1 cellular context compared by ENCODE assay signal in genomic region chr11:97087419-97087818, GRCh38.
TF ChIP-seq lines count a peak whose summit lies in the region.

No MANE protein-coding gene starts in this region.

TF ChIP-seq in GM12878, 131 proteins besides CTCF, POLR2A, EP300 and RAD21 (continued from another document and continues in another):
- no peak for TF ChIP-seq BCL3 (IDR thresholded peaks at IDR 0.05; ENCODE audit: borderline replicate concordance, insufficient read depth, low read depth, low read length, poor library complexity, severe bottlenecking)
- 0 out of 2 replicates have a peak, but pooled peaks have one; percentile 17 for TF ChIP-seq ATF2 (IDR thresholded peaks at IDR 0.05; ENCODE audit: low read length)
- TF ChIP-seq IKZF2 (IDR thresholded peaks at IDR 0.05): peak; percentile 79 to 87
- TF ChIP-seq EGR1 (IDR thresholded peaks at IDR 0.05; ENCODE audit: borderline replicate concordance in 1 of 2, low read depth in 2 of 2, low read length in 2 of 2): no peak
- no peak for TF ChIP-seq TCF12 (IDR thresholded peaks at IDR 0.05; ENCODE audit: low read depth, low read length)
- no peak for TF ChIP-seq SMAD1 (IDR thresholded peaks at IDR 0.05; ENCODE audit: low read depth, partially characterized antibody)
- no peak for TF ChIP-seq E2F4 (IDR thresholded peaks at IDR 0.05; ENCODE audit: low read depth, low read length)
- TF ChIP-seq NRF1 (conservative IDR thresholded peaks at IDR 0.05; ENCODE audit: low read depth, low read length): no peak
- TF ChIP-seq ZNF687 (IDR thresholded peaks at IDR 0.05): no peak
- no peak for TF ChIP-seq SMAD5 (IDR thresholded peaks at IDR 0.05; ENCODE audit: low read depth)
- no peak for TF ChIP-seq CHD4 (IDR thresholded peaks at IDR 0.05)
- no peak for TF ChIP-seq ELK1 (IDR thresholded peaks at IDR 0.05; ENCODE audit: low read depth, low read length)
- TF ChIP-seq SREBF2 (IDR thresholded peaks at IDR 0.05; ENCODE audit: low read length): no peak
- TF ChIP-seq CBX5 (IDR thresholded peaks at IDR 0.05; ENCODE audit: low read depth): no peak
- TF ChIP-seq CBX3 (IDR thresholded peaks at IDR 0.05; ENCODE audit: borderline replicate concordance, low read depth): no peak
- TF ChIP-seq REST (IDR thresholded peaks at IDR 0.05; ENCODE audit: low read depth, low read length): no peak
- TF ChIP-seq CREB1 (IDR thresholded peaks at IDR 0.05; ENCODE audit: low read depth): 0 out of 2 replicates have a peak, but pooled peaks have one; percentile 15
- TF ChIP-seq SMARCA5 (IDR thresholded peaks at IDR 0.05): no peak
- no peak for TF ChIP-seq EED (IDR thresholded peaks at IDR 0.05; ENCODE audit: low read depth)
- no peak for TF ChIP-seq NR2C2 (IDR thresholded peaks at IDR 0.05; ENCODE audit: borderline replicate concordance, control insufficient read depth, insufficient read length, low read depth)
- no peak for TF ChIP-seq ZZZ3 (IDR thresholded peaks at IDR 0.05; ENCODE audit: control insufficient read depth, insufficient read length, low read depth)
- no peak; a peak in 1 of 4 replicates for TF ChIP-seq ETV6 (conservative IDR thresholded peaks at IDR 0.05 in 1 of 2, IDR thresholded peaks at IDR 0.05 in 1 of 2; ENCODE audit: borderline replicate concordance in 1 of 2, low read depth in 1 of 2)
- peak; percentile 38; the same call in 1 of the 3 replicates for TF ChIP-seq POU2F2 (IDR thresholded peaks at IDR 0.05; ENCODE audit: borderline replicate concordance, low read depth, low read length)
- TF ChIP-seq BHLHE40 (IDR thresholded peaks at IDR 0.05; ENCODE audit: borderline replicate concordance in 1 of 2, low read depth in 2 of 2, low read length in 1 of 2): no peak
- TF ChIP-seq SIN3A (IDR thresholded peaks at IDR 0.05; ENCODE audit: low read depth, low read length): no peak
- TF ChIP-seq MTA2 (IDR thresholded peaks at IDR 0.05; ENCODE audit: low read depth): peak; percentile 98
- no peak for TF ChIP-seq ZBTB11 (CRISPR knock-in tag; IDR thresholded peaks at IDR 0.05)
- no peak for TF ChIP-seq CUX1 (IDR thresholded peaks at IDR 0.05; ENCODE audit: insufficient replicate concordance, low read depth, low read length)
- TF ChIP-seq BMI1 (IDR thresholded peaks at IDR 0.05; ENCODE audit: borderline replicate concordance): peak; percentile 79
- no peak for TF ChIP-seq PKNOX1 (IDR thresholded peaks at IDR 0.05)
- no peak for TF ChIP-seq TARDBP (IDR thresholded peaks at IDR 0.05; ENCODE audit: borderline replicate concordance)
- TF ChIP-seq ZSCAN29 (IDR thresholded peaks at IDR 0.05): no peak
- no peak for TF ChIP-seq ZNF384 (IDR thresholded peaks at IDR 0.05; ENCODE audit: borderline replicate concordance, low read depth, low read length)
- no peak for TF ChIP-seq SIX5 (IDR thresholded peaks at IDR 0.05; ENCODE audit: low read depth, low read length, severe bottlenecking)
- no peak for TF ChIP-seq CHD2 (IDR thresholded peaks at IDR 0.05; ENCODE audit: borderline replicate concordance, low read depth, low read length)
